Comparison of ENCODE assay signal across 8 cellular contexts in genomic region chr17:59565171-59565958, GRCh38. TPM values are rescaled to one million over a fixed set of nuclear protein-coding genes. Genes with fewer than 3 reads are reported as not detected.
DNase-seq lines count a peak whose midpoint lies in the region; ATAC-seq and FAIRE-seq lines count a peak whose summit lies in the region.

DHX40 (plus strand) TSS chr17:59565610; CDS start chr17:59565672, 62 bp downstream.

- DNase-seq in AML-193 (lab: John Stamatoyannopoulos, UW): peak; percentile 78 to 82
- peak; percentile 81 for DNase-seq in GM19239 (ENCODE audit: insufficient read length, low spot score)
- DNase-seq in NCI-H748 (lab: John Stamatoyannopoulos, UW; ENCODE audit: unreplicated experiment): peak; percentile 96
- DNase-seq in activated CD4-positive, alpha-beta T cell treated with anti-CD3 and anti-CD28 coated beads, Interleukin-2, amount 50 U/mL, for 1 hour: peak; percentile 95
- DNase-seq in dedifferentiated amniotic fluid mesenchymal stem cell (ENCODE audit: extremely low spot score): peak; percentile 96
- peak; percentile 91 for DNase-seq in left lobe of liver (ENCODE audit: low spot score)
- DNase-seq in stimulated activated CD4-positive, alpha-beta T cell treated with anti-CD3 and anti-CD28 coated beads, Interleukin-2, amount 100 ng/mL, for 24 hours: peak; percentile 96

- FAIRE-seq in GM19239 (lab: Jason Lieb, UNC): peak; percentile 94

- ATAC-seq in HG03521 (IDR thresholded peaks at IDR 0.05; ENCODE audit: unreplicated experiment): peak; percentile 77
- peak; percentile 97 for ATAC-seq in left lobe of liver

RNA-seq across cellular contexts. Expression of gene DHX40, which starts in this region (rescaled TPM):
- total RNA-seq in left lobe of liver: 8.5 TPM

Comparison
In these comparisons a context has a peak if more than half of its experiments do, and no peak if none do; other contexts are left out.
1. Peak in every context shown above with its lines: DNase-seq and ATAC-seq.